ENCODE assay signal across 12 cellular contexts in genomic region chr3:157122116-157122515, GRCh38. TPM values are rescaled to one million over a fixed set of nuclear protein-coding genes. Genes with fewer than 3 reads are reported as not detected.
DNase-seq lines count a peak whose midpoint lies in the region; FAIRE-seq and TF ChIP-seq lines count a peak whose summit lies in the region.
"Had no signal": no experiment of that assay in that cellular context is flagged by ENCODE, and none has a peak within 500 bp of the region (broad histone marks: within the 10 kb centered on the region; RNA-seq: fewer than 3 reads in every experiment).

No MANE protein-coding gene starts in this region.

- peaks cover 2% of the 10 kb centered on the region for H3K9me3 Mint-ChIP-seq in glutamatergic neuron (ENCODE audit: unreplicated experiment)

- CTCF ChIA-PET in BJ (lab: Yijun Ruan, JAX), result interaction anchor here (0.8 to 1.9 kb wide), 10 partner anchors 9 to 41 kb away, joined by 3 to 8 read pairs (median 4); no protein-coding TSS in a partner anchor

- H3K4me1 ChIP-seq in mesodermal cell (ENCODE audit: control insufficient read depth, insufficient read depth, low read length, poor library complexity, severe bottlenecking), result peaks cover 48% of the 10 kb centered on the region

- H3K4me1 Mint-ChIP-seq in glutamatergic neuron (ENCODE audit: low read depth, unreplicated experiment), result peaks cover 3% of the 10 kb centered on the region

- FAIRE-seq in HTR-8/SVneo (lab: Jason Lieb, UNC), result no peak

- TF ChIP-seq CTCF in BJ (IDR thresholded peaks at IDR 0.05; ENCODE audit: insufficient read depth, low read depth, low read length) (no peak), brain microvascular endothelial cell (IDR thresholded peaks at IDR 0.05; ENCODE audit: low read depth, low read length, missing control alignments) (no peak), glutamatergic neuron (IDR thresholded peaks at IDR 0.05; ENCODE audit: partially characterized antibody, unreplicated experiment) (no peak)

- H3K27ac Mint-ChIP-seq in glutamatergic neuron (ENCODE audit: unreplicated experiment), result no peak overlapping the region

- H3K36me3 Mint-ChIP-seq in glutamatergic neuron (ENCODE audit: unreplicated experiment), result no peaks in the 10 kb centered on the region

- H3K4me3 Mint-ChIP-seq in glutamatergic neuron (ENCODE audit: unreplicated experiment), result no peak overlapping the region

- POLR2A ChIA-PET in BJ (lab: Charles Lee), result interaction anchor here (1.1 kb wide), 1 partner anchor 34 kb away, joined by 3 read pairs; no protein-coding TSS in a partner anchor

- H3K9me3 ChIP-seq in mesodermal cell (ENCODE audit: control insufficient read depth, low read length), result no peaks in the 10 kb centered on the region
- H3K9me3 ChIP-seq: MG63, Peyer's patch, thoracic aorta had no signal

- H3K27me3 ChIP-seq in BJ (ENCODE audit: control insufficient read depth, insufficient read depth, low read length) (no peaks in the 10 kb centered on the region), brain microvascular endothelial cell (replicated peaks) (no peaks in the 10 kb centered on the region)
- H3K27me3 ChIP-seq: MG63, Peyer's patch had no signal

- peaks cover 3% of the 10 kb centered on the region for H3K27me3 Mint-ChIP-seq in glutamatergic neuron (ENCODE audit: unreplicated experiment)

- WGBS in mesodermal cell (ENCODE audit: insufficient coverage in 2 of 2), 2 experiments, result 61 to 84% methylated on average over 2 of the region's 2 CpGs

- no peak overlapping the region for H3K4me3 ChIP-seq in BJ (ENCODE audit: low read depth, low read length)
- no peak overlapping the region for H3K4me3 ChIP-seq in brain microvascular endothelial cell (ENCODE audit: low read depth, low read length)
- no peak overlapping the region for H3K4me3 ChIP-seq in mesodermal cell (ENCODE audit: extremely low read depth, insufficient read depth, low read length, poor library complexity, severe bottlenecking)
- H3K4me3 ChIP-seq: MG63, Peyer's patch, thoracic aorta had no signal

- H3K36me3 ChIP-seq in BJ (ENCODE audit: control insufficient read depth, insufficient read depth, low read length) (no peaks in the 10 kb centered on the region), brain microvascular endothelial cell (replicated peaks) (no peaks in the 10 kb centered on the region), mesodermal cell (ENCODE audit: control insufficient read depth, insufficient read depth, low read length) (no peaks in the 10 kb centered on the region)
- H3K36me3 ChIP-seq: MG63, Peyer's patch, thoracic aorta had no signal

- peak; percentile 69 for DNase-seq in BJ (ENCODE audit: low read depth)
- peak; percentile 44 for DNase-seq in HTR-8/SVneo (ENCODE audit: insufficient read length, low spot score)
- DNase-seq in brain microvascular endothelial cell, result peak; percentile 81
- DNase-seq in NCI-H345 (lab: John Stamatoyannopoulos, UW), result no peak
- DNase-seq in amniotic stem cell (lab: John Stamatoyannopoulos, UW), result no peak
- DNase-seq in NCI-H1694 (lab: John Stamatoyannopoulos, UW), result no peak
- DNase-seq in glutamatergic neuron, result no peak
- DNase-seq: DND-41, MG63, Peyer's patch had no signal

- in situ Hi-C loops in brain microvascular endothelial cell (cut with HindIII; ENCODE audit: low pct_ligation_motif_present, low sequenced_read_pairs), result no loop called here

- H3K27ac ChIP-seq in brain microvascular endothelial cell (peak overlapping the region; percentile 30), mesodermal cell (ENCODE audit: low read depth, low read length, severe bottlenecking) (peak overlapping the region; percentile 70)
- H3K27ac ChIP-seq: thoracic aorta had no signal

RNA-seq across cellular contexts. Expression of gene CCNL1, which starts 37.8 kb away (rescaled TPM):
- 132 and 145 TPM in 2 replicates for polyA plus RNA-seq in BJ (2011; rRNA removed)
- 98.4 and 126 TPM in 2 replicates for polyA minus RNA-seq in BJ (2011; rRNA and poly(A)+ RNA removed)
- 71.1 TPM for polyA plus RNA-seq in mesodermal cell (2013, experiment 1 of 2)
- 69.7 TPM for polyA plus RNA-seq in mesodermal cell (2013, experiment 2 of 2)
- 123 TPM for total RNA-seq in glutamatergic neuron (ENCODE audit: unreplicated experiment)

Comparison
In these comparisons a context has a peak if more than half of its experiments do, and no peak if none do; other contexts are left out.
1. DNase-seq: peak in BJ (single experiment), HTR-8/SVneo (single experiment) and brain microvascular endothelial cell (single experiment); none in NCI-H345 (single experiment), amniotic stem cell (single experiment), NCI-H1694 (single experiment) and glutamatergic neuron (single experiment).